ENCODE assay signal across 11 cellular contexts in genomic region chr1:9671377-9672140, GRCh38. TPM values are rescaled to one million over a fixed set of nuclear protein-coding genes. Genes with fewer than 3 reads are reported as not detected.
A peak's percentile ranks its signal among the peaks of the same experiment; 100 is the strongest.
DNase-seq lines count a peak whose midpoint lies in the region; ATAC-seq lines count a peak whose summit lies in the region.
"Had no signal": no experiment of that assay in that cellular context is flagged by ENCODE, and none has a peak within 500 bp of the region (broad histone marks: within the 10 kb centered on the region; RNA-seq: fewer than 3 reads in every experiment).

No MANE protein-coding gene starts in this region.

- peaks cover 47 to 56% of the 10 kb centered on the region in 2 donors for H3K4me1 Mint-ChIP-seq in effector memory CD8-positive, alpha-beta T cell (ENCODE audit: low read depth in 2 of 2)
- H3K4me1 Mint-ChIP-seq in stimulated activated naive CD8-positive, alpha-beta T cell treated with anti-CD3 and anti-CD28 coated beads, Interleukin-15, amount 100 ng/mL, for 72 hours: peaks cover 89% of the 10 kb centered on the region

- peak overlapping the region; percentile 22 to 40 for H3K4me3 Mint-ChIP-seq in effector memory CD8-positive, alpha-beta T cell
- H3K4me3 Mint-ChIP-seq in stimulated activated naive CD8-positive, alpha-beta T cell treated with anti-CD3 and anti-CD28 coated beads, Interleukin-15, amount 100 ng/mL, for 72 hours: peak overlapping the region; percentile 17 to 30

- peak overlapping the region; percentile 94 to 95 for H3K27ac Mint-ChIP-seq in activated naive CD4-positive, alpha-beta T cell treated with anti-CD3 and anti-CD28 coated beads, Interleukin-2, amount 50 U/mL, for 72 hours
- peak overlapping the region; percentile 89 for H3K27ac Mint-ChIP-seq in effector memory CD8-positive, alpha-beta T cell
- peak overlapping the region in 1 of 2 donors; percentile 78 for H3K27ac Mint-ChIP-seq in stimulated activated naive CD8-positive, alpha-beta T cell treated with anti-CD3 and anti-CD28 coated beads, Interleukin-15, amount 100 ng/mL, for 72 hours

- no peaks in the 10 kb centered on the region for H3K9me3 Mint-ChIP-seq in activated naive CD4-positive, alpha-beta T cell treated with anti-CD3 and anti-CD28 coated beads, Interleukin-2, amount 50 U/mL, for 72 hours
- no peaks in the 10 kb centered on the region for H3K9me3 Mint-ChIP-seq in effector memory CD8-positive, alpha-beta T cell
- H3K9me3 Mint-ChIP-seq in stimulated activated naive CD8-positive, alpha-beta T cell treated with anti-CD3 and anti-CD28 coated beads, Interleukin-15, amount 100 ng/mL, for 72 hours: no peaks in the 10 kb centered on the region
- H3K9me3 Mint-ChIP-seq: IgD-negative memory B cell had no signal

- peaks cover 4 to 47% of the 10 kb centered on the region in 2 donors for H3K36me3 Mint-ChIP-seq in activated naive CD4-positive, alpha-beta T cell treated with anti-CD3 and anti-CD28 coated beads, Interleukin-2, amount 50 U/mL, for 72 hours
- peaks cover 94% of the 10 kb centered on the region for H3K36me3 Mint-ChIP-seq in effector memory CD8-positive, alpha-beta T cell (ENCODE audit: insufficient read depth)

- no peak for DNase-seq in activated naive CD4-positive, alpha-beta T cell treated with anti-CD3 and anti-CD28 coated beads, Interleukin-2, amount 50 U/mL, for 72 hours (ENCODE audit: low spot score in 2 of 2)
- no peak for DNase-seq in activated naive CD4-positive, alpha-beta T cell (lab: John Stamatoyannopoulos, UW)
- DNase-seq in RKO (ENCODE audit: low spot score): peak; percentile 62
- no peak for DNase-seq in effector memory CD8-positive, alpha-beta T cell
- DNase-seq in stimulated activated naive CD8-positive, alpha-beta T cell treated with anti-CD3 and anti-CD28 coated beads, Interleukin-15, amount 100 ng/mL, for 72 hours: no peak
- no peak for DNase-seq in H4 (ENCODE audit: low spot score)
- no peak for DNase-seq in NCI-H2196 (lab: John Stamatoyannopoulos, UW; ENCODE audit: unreplicated experiment)
- DNase-seq: NCI-H524 treated with DMSO at 0.1 percent for 48 hours, testis had no signal

- H3K27me3 Mint-ChIP-seq in effector memory CD8-positive, alpha-beta T cell: no peaks in the 10 kb centered on the region
- no peaks in the 10 kb centered on the region for H3K27me3 Mint-ChIP-seq in stimulated activated naive CD8-positive, alpha-beta T cell treated with anti-CD3 and anti-CD28 coated beads, Interleukin-15, amount 100 ng/mL, for 72 hours
- H3K27me3 Mint-ChIP-seq: IgD-negative memory B cell had no signal

- ATAC-seq in activated naive CD4-positive, alpha-beta T cell treated with anti-CD3 and anti-CD28 coated beads, Interleukin-2, amount 50 U/mL, for 72 hours: peak; percentile 80 to 84
- ATAC-seq in effector memory CD8-positive, alpha-beta T cell (replicated peaks): no peak
- peak; percentile 72 for ATAC-seq in stimulated activated naive CD8-positive, alpha-beta T cell treated with anti-CD3 and anti-CD28 coated beads, Interleukin-15, amount 100 ng/mL, for 72 hours
- no peak for ATAC-seq in HG02642 (IDR thresholded peaks at IDR 0.05; ENCODE audit: poor library complexity, unreplicated experiment)

RNA-seq across cellular contexts. Expression of gene PIK3CD, which starts 20.0 kb away (rescaled TPM):
- 100 to 1,000 TPM; 118 to 138 TPM for total RNA-seq in activated naive CD4-positive, alpha-beta T cell treated with anti-CD3 and anti-CD28 coated beads, Interleukin-2, amount 50 U/mL, for 72 hours
- total RNA-seq in H4 (2014; rRNA removed; shearing (Covaris generic)): 2.3 and 3.1 TPM in 2 replicates

Comparison
In these comparisons a context has a peak if more than half of its experiments do, and no peak if none do; other contexts are left out.
1. ATAC-seq: peak in activated naive CD4-positive, alpha-beta T cell treated with anti-CD3 and anti-CD28 coated beads, Interleukin-2, amount 50 U/mL, for 72 hours (2 of 2) and stimulated activated naive CD8-positive, alpha-beta T cell treated with anti-CD3 and anti-CD28 coated beads, Interleukin-15, amount 100 ng/mL, for 72 hours (single experiment); none in effector memory CD8-positive, alpha-beta T cell (single experiment) and HG02642 (single experiment).
2. RNA of gene PIK3CD, which starts 20.0 kb away (total RNA-seq): 118 to 138 TPM in activated naive CD4-positive, alpha-beta T cell treated with anti-CD3 and anti-CD28 coated beads, Interleukin-2, amount 50 U/mL, for 72 hours; 2.3 to 3.1 TPM in H4; every median in the first group is over 10 times any median in the second.